8 cellular contexts compared by ENCODE assay signal in genomic region chr18:22170421-22171262, GRCh38. TPM values are rescaled to one million over a fixed set of nuclear protein-coding genes. Genes with fewer than 3 reads are reported as not detected.
A peak's percentile ranks its signal among the peaks of the same experiment; 100 is the strongest.
DNase-seq lines count a peak whose midpoint lies in the region; TF ChIP-seq lines count a peak whose summit lies in the region.

No MANE protein-coding gene starts in this region.

- H3K9ac ChIP-seq in NT2/D1 (ENCODE audit: insufficient read length, low read depth), result peak overlapping the region; percentile 59

- DNase-seq in NT2/D1 (ENCODE audit: low read depth, low spot score) (no peak), choroid plexus epithelial cell (ENCODE audit: low read depth) (peak; percentile 80), lower leg skin (ENCODE audit: low spot score in 2 of 2) (peak in 1 of 2 donors; percentile 87), tibial nerve (ENCODE audit: low spot score in 2 of 2) (peak in 1 of 2 donors; percentile 45), NCI-H1930 (lab: John Stamatoyannopoulos, UW) (no peak), NCI-H2171 treated with DMSO at 0.1 percent for 48 hours (lab: John Stamatoyannopoulos, UW) (no peak), NCI-H1048 (lab: John Stamatoyannopoulos, UW) (no peak)

- peak overlapping the region; percentile 51 to 82 (median 78) for H3K27ac ChIP-seq in tibial nerve

- no peak for TF ChIP-seq EP300 in tibial nerve (IDR thresholded peaks at IDR 0.05)

- H3K4me1 ChIP-seq in NT2/D1 (ENCODE audit: insufficient read depth, insufficient read length), result peaks cover 6% of the 10 kb centered on the region
- peaks cover 0 to 58% (median 22%) of the 10 kb centered on the region in 4 donors for H3K4me1 ChIP-seq in tibial nerve

- peak overlapping the region; percentile 18 for H3K4me3 ChIP-seq in GM12875 (ENCODE audit: low read depth, low read length)
- peak overlapping the region; percentile 58 for H3K4me3 ChIP-seq in NT2/D1 (ENCODE audit: insufficient read length, low read depth)
- H3K4me3 ChIP-seq in choroid plexus epithelial cell (ENCODE audit: low read depth, low read length), result peak overlapping the region; percentile 90
- peak overlapping the region; percentile 62 for H3K4me3 ChIP-seq in lower leg skin (ENCODE audit: low read depth, poor library complexity, severe bottlenecking)
- H3K4me3 ChIP-seq in tibial nerve, result peak overlapping the region; percentile 52 to 82 (median 69)

- TF ChIP-seq CTCF in GM12875 (IDR thresholded peaks at IDR 0.05; ENCODE audit: borderline replicate concordance, insufficient read depth, low read depth, low read length), result no peak
- no peak for TF ChIP-seq CTCF in choroid plexus epithelial cell (conservative IDR thresholded peaks at IDR 0.05; ENCODE audit: low read depth, low read length)
- no peak for TF ChIP-seq CTCF in lower leg skin (IDR thresholded peaks at IDR 0.05)
- no peak for TF ChIP-seq CTCF in tibial nerve (IDR thresholded peaks at IDR 0.05)

- H3K36me3 ChIP-seq in NT2/D1 (ENCODE audit: insufficient read depth, insufficient read length, low read length) (peaks cover 7% of the 10 kb centered on the region), tibial nerve (no peaks in the 10 kb centered on the region)

- intact Hi-C loops in lower leg skin (cut with DNase I; ENCODE audit: low total_unique reads), result no loop called here

- TF ChIP-seq POLR2A in lower leg skin (IDR thresholded peaks at IDR 0.05), result no peak
- TF ChIP-seq POLR2A in tibial nerve (IDR thresholded peaks at IDR 0.05), result no peak

- peaks cover 94% of the 10 kb centered on the region for H3K27me3 ChIP-seq in NT2/D1 (ENCODE audit: insufficient read depth, insufficient read length)
- H3K27me3 ChIP-seq in tibial nerve, result peaks cover 9 to 96% of the 10 kb centered on the region in 2 donors

- H3K9me3 ChIP-seq in NT2/D1 (ENCODE audit: insufficient read depth, low read length) (no peaks in the 10 kb centered on the region), tibial nerve (no peaks in the 10 kb centered on the region)

- 0% methylated on average over 44 to 47 of the region's 66 CpGs for WGBS in lower leg skin, 2 donors
- whole genome bisulfite sequencing in tibial nerve, 2 donors, result 0 to 1% methylated on average over 37 to 61 of the region's 66 CpGs

RNA-seq across cellular contexts. Expression of gene GATA6, which starts 1.3 kb away (rescaled TPM):
- total RNA-seq in lower leg skin (1 to 10 TPM in 3 of 4 donors, under 1 TPM in 1; 0.65 to 6.7 (median 5.1) TPM), tibial nerve (1 to 10 TPM; 4.2 to 8.4 (median 7.2) TPM)

Comparison
In these comparisons a context has a peak if more than half of its experiments do, and no peak if none do; other contexts are left out.
1. H3K4me3 ChIP-seq: peak in every context shown above with its lines; median percentile 90 in choroid plexus epithelial cell; 69 in tibial nerve; 62 in lower leg skin; 58 in NT2/D1; 18 in GM12875.